ENCODE assay signal across 1 cellular context in genomic region chr5:66149950-66150349, GRCh38.
TF ChIP-seq lines count a peak whose summit lies in the region.

No MANE protein-coding gene starts in this region.

TF ChIP-seq in HEK293, 187 proteins besides CTCF, POLR2A, EP300 and RAD21 (continued from another document):
- no peak for TF ChIP-seq ZSCAN4 (tag by site-specific recombination; IDR thresholded peaks at IDR 0.05)
- TF ChIP-seq PRDM2 (tag by site-specific recombination; IDR thresholded peaks at IDR 0.05; ENCODE audit: borderline replicate concordance), result no peak
- no peak for TF ChIP-seq ZNF785 (tag by site-specific recombination; IDR thresholded peaks at IDR 0.05)
- TF ChIP-seq ZNF670 (tag by site-specific recombination; IDR thresholded peaks at IDR 0.05; ENCODE audit: low read depth), result no peak
- TF ChIP-seq ZNF704 (tag by site-specific recombination; IDR thresholded peaks at IDR 0.05), result no peak
- peak; percentile 65 for TF ChIP-seq TRIM28 (IDR thresholded peaks at IDR 0.05; ENCODE audit: borderline replicate concordance, low read length)
- no peak for TF ChIP-seq GFI1B (tag by site-specific recombination; IDR thresholded peaks at IDR 0.05)
- TF ChIP-seq ZNF560 (tag by site-specific recombination; IDR thresholded peaks at IDR 0.05; ENCODE audit: borderline replicate concordance), result no peak
TF ChIP-seq in HEK293: peak in this region for 3.
